In genomic region chr21:41175080-41175479, GRCh38 we compare ENCODE assay signal across 23 cellular contexts.
"Had no signal": no experiment of that assay in that cellular context is flagged by ENCODE, and none has a peak within 500 bp of the region (broad histone marks: within the 10 kb centered on the region; RNA-seq: fewer than 3 reads in every experiment).

No MANE protein-coding gene starts in this region.

- H3K9me3 ChIP-seq: pancreas, prostate gland, right atrium auricular region, right lobe of liver, sigmoid colon, stomach, thoracic aorta, thyroid gland, tibial nerve, upper lobe of right lung, uterus had no signal

- H3K36me3 ChIP-seq: neural progenitor cell, pancreas, prostate gland, right atrium auricular region, right lobe of liver, sigmoid colon, thyroid gland, tibial nerve, upper lobe of right lung, uterus had no signal

- ATAC-seq: naive thymus-derived CD8-positive, alpha-beta T cell; pancreas; right lobe of liver; stimulated activated effector memory CD8-positive, alpha-beta T cell treated with anti-CD3 and anti-CD28 coated beads, Interleukin-12 subunit alpha, Interleukin-12 subunit beta, amount 100 ng/mL, for 72 hours; stimulated activated naive B cell treated with anti-CD40 and anti-IgM and Interleukin-4, amounts not matched to agents 10 μg/mL and 1 μg/mL and 100 μg/mL, for 72 hours had no signal

- H3K4me3 ChIP-seq: neural progenitor cell, pancreas, prostate gland, right atrium auricular region, right lobe of liver, sigmoid colon, stomach, thoracic aorta, thyroid gland, tibial nerve, upper lobe of right lung, uterus had no signal

- H3K27ac ChIP-seq: neural progenitor cell, pancreas, prostate gland, right atrium auricular region, right lobe of liver, sigmoid colon, stomach, thyroid gland, upper lobe of right lung, uterus had no signal

- H3K4me1 ChIP-seq: prostate gland, right lobe of liver, upper lobe of right lung, uterus had no signal

- DNase-seq: naive B cell; naive thymus-derived CD8-positive, alpha-beta T cell; pancreas; retina; right lobe of liver; sigmoid colon; small intestine; stimulated activated CD4-positive, alpha-beta T cell treated with anti-CD3 and anti-CD28 coated beads, Interleukin-15, amount 100 ng/mL, for 24 hours; stimulated activated CD4-positive, alpha-beta T cell treated with anti-CD3 and anti-CD28 coated beads, Interleukin-2, amount 100 ng/mL, for 24 hours; stimulated activated CD4-positive, alpha-beta T cell treated with anti-CD3 and anti-CD28 coated beads, Interleukin-2, amount 100 ng/mL, for 48 hours; stimulated activated CD4-positive, alpha-beta T cell treated with anti-CD3 and anti-CD28 coated beads, Interleukin-4, amount 100 ng/mL, for 24 hours; stimulated activated naive B cell treated with anti-CD40 and anti-IgM and Interleukin-4, amounts not matched to agents 10 μg/mL and 1 μg/mL and 100 μg/mL, for 72 hours; stimulated activated naive CD4-positive, alpha-beta T cell treated with Interleukin-2 at 50 U/mL for 16 hours; stomach; upper lobe of right lung; uterus had no signal

- H3K27me3 ChIP-seq: pancreas, right atrium auricular region, right lobe of liver, sigmoid colon, stomach, thyroid gland, tibial nerve, upper lobe of right lung, uterus had no signal
